Comparison of ENCODE assay signal across 9 cellular contexts in genomic region chr2:24046599-24046929, GRCh38. TPM values are rescaled to one million over a fixed set of nuclear protein-coding genes. Genes with fewer than 3 reads are reported as not detected.
DNase-seq lines count a peak whose midpoint lies in the region; TF ChIP-seq lines count a peak whose summit lies in the region.
"Had no signal": no experiment of that assay in that cellular context is flagged by ENCODE, and none has a peak within 500 bp of the region (broad histone marks: within the 10 kb centered on the region; RNA-seq: fewer than 3 reads in every experiment).

No MANE protein-coding gene starts in this region.

- no peak for TF ChIP-seq EP300 in sigmoid colon (IDR thresholded peaks at IDR 0.05)

- peaks cover 0 to 41% (median 28%) of the 10 kb centered on the region in 4 donors for H3K4me1 ChIP-seq in sigmoid colon

- peak overlapping the region; percentile 88 for H3K4me3 ChIP-seq in GM08714 (ENCODE audit: low read length)
- H3K4me3 ChIP-seq in SK-N-MC, result peak overlapping the region; percentile 92
- peak overlapping the region; percentile 96 for H3K4me3 ChIP-seq in fibroblast of mammary gland (ENCODE audit: control insufficient read depth, low read depth, low read length)
- H3K4me3 ChIP-seq in sigmoid colon, result peak overlapping the region; percentile 48 to 80 (median 70)

- H3K9me3 ChIP-seq in SK-N-MC (ENCODE audit: low read depth, low read length), result no peaks in the 10 kb centered on the region
- no peaks in the 10 kb centered on the region for H3K9me3 ChIP-seq in sigmoid colon

- H3K27me3 ChIP-seq in sigmoid colon, result no peaks in the 10 kb centered on the region

- no peak for TF ChIP-seq POLR2A in sigmoid colon (IDR thresholded peaks at IDR 0.05)

- peak overlapping the region; percentile 86 for H3K9ac ChIP-seq in SK-N-MC (ENCODE audit: insufficient read length)

- H3K27ac ChIP-seq in SK-N-MC (no peak overlapping the region), sigmoid colon (peak overlapping the region in 3 of 4 donors; percentile 74 to 84 (median 75))

- WGBS in sigmoid colon, 2 donors, result 3 to 5% methylated on average over 2 of the region's 2 CpGs

- no peak for DNase-seq in SK-N-MC (ENCODE audit: low read depth, low spot score)
- DNase-seq in fibroblast of mammary gland (ENCODE audit: low read depth), result peak; percentile 10
- no peak for DNase-seq in sigmoid colon
- DNase-seq in NCI-H1105 treated with DMSO at 0.1 percent for 48 hours (lab: John Stamatoyannopoulos, UW), result no peak
- no peak for DNase-seq in globus pallidus (ENCODE audit: low spot score)
- no peak for DNase-seq in posterior cingulate gyrus
- no peak for DNase-seq in HPDE6-E6E7 (ENCODE audit: extremely low spot score)

- H3K36me3 ChIP-seq in SK-N-MC (ENCODE audit: insufficient read depth, low read length), result 0 out of 2 replicates have a peak, but pooled peaks cover 5% of the 10 kb centered on the region
- H3K36me3 ChIP-seq in sigmoid colon, result no peaks in the 10 kb centered on the region

- intact Hi-C loops in sigmoid colon (cut with DNase I), result loop anchor here (2.0 to 5.0 kb wide), 2 partner anchors 30 to 104 kb away; partner anchors contain the start of genes SF3B6 and UBXN2A
- intact Hi-C loops in posterior cingulate gyrus (cut with DNase I), result no loop called here

- TF ChIP-seq CTCF in fibroblast of mammary gland (conservative IDR thresholded peaks at IDR 0.05; ENCODE audit: control insufficient read depth, insufficient read depth, low read depth, low read length) (no peak), sigmoid colon (IDR thresholded peaks at IDR 0.05) (no peak)

RNA-seq across cellular contexts. Expression of gene WDCP, which starts 0.6 kb away (rescaled TPM):
- 10 to 100 TPM in 1 of 4 donors, 1 to 10 TPM in 3; 3.1 to 10.0 (median 6.6) TPM for total RNA-seq in sigmoid colon
- polyA plus RNA-seq in sigmoid colon, result 1 to 10 TPM; 1.2 to 3.7 (median 1.8) TPM

RNA-seq across cellular contexts. Expression of gene FKBP1B, which starts 3.0 kb away (rescaled TPM):
- 1 to 10 TPM; 3.1 to 8.0 (median 5.7) TPM for total RNA-seq in sigmoid colon
- 10 to 100 TPM; 19.3 to 43.7 (median 30.6) TPM for polyA plus RNA-seq in sigmoid colon

RNA-seq across cellular contexts. Expression of gene SF3B6, which starts 29.6 kb away (rescaled TPM):
- total RNA-seq in sigmoid colon, result 100 to 1,000 TPM in 3 of 4 donors, 10 to 100 TPM in 1; 95.6 to 140 (median 135) TPM
- polyA plus RNA-seq in sigmoid colon, result 100 to 1,000 TPM; 163 to 255 (median 183) TPM

RNA-seq across cellular contexts. Expression of gene MFSD2B, which starts 36.7 kb away (rescaled TPM):
- total RNA-seq in sigmoid colon, result not detected
- polyA plus RNA-seq in sigmoid colon, result under 1 TPM in 1 of 3 donors, not detected in 2; 0.10 TPM
- total RNA-seq: glomerular endothelial cell had no signal

RNA-seq across cellular contexts. Expression of gene TP53I3, which starts 38.1 kb away (rescaled TPM):
- total RNA-seq in sigmoid colon, result 10 to 100 TPM in 2 of 4 donors, 1 to 10 TPM in 2; 3.6 to 27.7 (median 16.8) TPM
- polyA plus RNA-seq in sigmoid colon, result 100 to 1,000 TPM in 1 of 3 donors, 10 to 100 TPM in 2; 74.5 to 144 (median 88.3) TPM
